ENCODE assay signal across 1 cellular context in the genomic region with DNA sequence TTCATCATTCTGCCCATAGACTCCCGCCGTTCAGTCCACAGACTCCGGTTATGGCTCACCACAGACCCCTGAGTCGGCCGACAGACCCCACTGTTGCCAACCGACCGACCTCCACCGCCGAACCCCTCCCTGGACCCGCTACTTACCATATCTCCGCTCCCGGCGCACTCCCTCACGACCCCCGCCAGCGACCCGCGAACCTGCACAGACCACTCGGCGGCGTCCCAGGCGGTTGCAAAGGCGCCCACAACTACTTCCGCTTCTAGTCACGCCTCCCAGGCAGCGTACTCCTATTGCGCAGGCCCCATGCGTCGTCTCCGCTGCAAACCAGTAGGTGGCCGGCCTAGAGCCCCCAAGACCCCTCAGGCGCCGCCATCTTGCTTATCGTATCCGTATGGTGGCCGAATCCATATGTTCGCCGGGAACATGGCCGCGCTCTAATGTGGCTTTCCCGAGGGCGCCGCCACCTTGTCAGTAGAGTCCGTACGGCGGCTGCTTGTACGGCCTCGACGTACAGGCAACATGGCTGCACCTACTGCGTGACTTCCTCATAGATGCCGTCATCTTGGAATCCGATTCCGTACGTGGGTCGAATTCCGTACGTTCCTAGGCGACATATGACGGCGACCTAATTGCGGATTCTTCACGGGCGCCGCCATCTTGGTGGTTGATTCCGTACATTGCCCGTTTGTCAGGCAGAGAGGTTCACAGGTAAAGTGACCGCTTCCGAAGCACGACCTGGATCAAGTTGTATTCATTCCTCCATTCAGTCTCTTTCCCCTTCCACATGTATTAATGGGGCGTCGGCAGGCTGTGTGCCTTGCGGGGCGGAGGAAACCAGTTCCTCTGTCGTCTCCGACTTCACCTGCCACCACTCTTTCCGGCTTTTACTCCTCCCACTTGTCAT.
TF ChIP-seq lines count a peak whose summit lies in the region.

A gene (minus strand): TSS at position 252 of the 907 bp plus-strand sequence. CDS start 103 bp downstream, at position 149.

TF ChIP-seq in SK-N-SH treated with all-trans-retinoic acid at 6 μM for 48 hours, 23 proteins besides CTCF, POLR2A, EP300 and RAD21 (continued from another document):
- TF ChIP-seq, protein P1, sequence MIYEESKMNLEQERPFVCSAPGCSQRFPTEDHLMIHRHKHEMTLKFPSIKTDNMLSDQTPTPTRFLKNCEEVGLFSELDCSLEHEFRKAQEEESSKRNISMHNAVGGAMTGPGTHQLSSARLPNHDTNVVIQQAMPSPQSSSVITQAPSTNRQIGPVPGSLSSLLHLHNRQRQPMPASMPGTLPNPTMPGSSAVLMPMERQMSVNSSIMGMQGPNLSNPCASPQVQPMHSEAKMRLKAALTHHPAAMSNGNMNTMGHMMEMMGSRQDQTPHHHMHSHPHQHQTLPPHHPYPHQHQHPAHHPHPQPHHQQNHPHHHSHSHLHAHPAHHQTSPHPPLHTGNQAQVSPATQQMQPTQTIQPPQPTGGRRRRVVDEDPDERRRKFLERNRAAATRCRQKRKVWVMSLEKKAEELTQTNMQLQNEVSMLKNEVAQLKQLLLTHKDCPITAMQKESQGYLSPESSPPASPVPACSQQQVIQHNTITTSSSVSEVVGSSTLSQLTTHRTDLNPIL (CRISPR knock-in tag; IDR thresholded peaks at IDR 0.05; ENCODE audit: low read depth): no peak
- no peak for TF ChIP-seq TOX (CRISPR knock-in tag; IDR thresholded peaks at IDR 0.05; ENCODE audit: borderline replicate concordance)
- 0 out of 2 replicates have a peak, but pooled peaks have one; percentile 8 for TF ChIP-seq ZNF8 (CRISPR knock-in tag; IDR thresholded peaks at IDR 0.05)
- no peak for TF ChIP-seq ESRRG (CRISPR knock-in tag; IDR thresholded peaks at IDR 0.05)
- peak; percentile 95; the same call in 1 of the 2 replicates for TF ChIP-seq SNAI2 (CRISPR knock-in tag; IDR thresholded peaks at IDR 0.05)
- TF ChIP-seq ZC3H10 (CRISPR knock-in tag; IDR thresholded peaks at IDR 0.05): peak; percentile 72; the same call in 1 of the 2 replicates
